Comparison of ENCODE assay signal across 13 cellular contexts in the genomic region with DNA sequence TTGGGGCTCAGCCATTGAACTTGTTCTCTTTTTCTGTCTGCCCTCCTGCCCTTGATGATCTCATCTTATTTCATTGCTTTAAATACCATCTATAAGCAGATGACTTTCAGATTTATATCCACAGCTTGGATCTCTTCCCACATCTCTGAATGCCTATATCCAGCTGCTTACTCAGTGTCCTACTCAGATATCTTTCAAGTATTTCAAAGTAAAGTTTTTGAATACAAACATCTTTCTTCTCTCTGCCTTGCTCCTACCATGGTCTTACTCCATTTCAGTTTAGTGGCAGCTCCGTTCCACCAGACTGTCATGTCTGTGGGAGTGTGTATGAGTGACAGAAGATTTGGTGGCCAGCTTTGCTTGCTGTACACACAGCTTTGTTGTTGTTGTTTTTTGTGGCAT. TPM values are rescaled to one million over a fixed set of nuclear protein-coding genes. Genes with fewer than 3 reads are reported as not detected.
A peak's percentile ranks its signal among the peaks of the same experiment; 100 is the strongest.
DNase-seq lines count a peak whose midpoint lies in the region; ATAC-seq and TF ChIP-seq lines count a peak whose summit lies in the region.
"Had no signal": no experiment of that assay in that cellular context is flagged by ENCODE, and none has a peak within 500 bp of the region (broad histone marks: within the 10 kb centered on the region; RNA-seq: fewer than 3 reads in every experiment).

No MANE protein-coding gene starts in this region.

- no peak overlapping the region for H3K27ac ChIP-seq in CD4-positive, alpha-beta memory T cell (ENCODE audit: low read depth, low read length)
- H3K27ac ChIP-seq: C4-2B, upper lobe of left lung had no signal

- H3K9me3 ChIP-seq in CD4-positive, alpha-beta memory T cell (ENCODE audit: control insufficient read depth in 1 of 2, low read length in 2 of 2): no peaks in the 10 kb centered on the region
- H3K9me3 ChIP-seq: upper lobe of left lung had no signal

- POLR2A ChIA-PET in CD4-positive, alpha-beta memory T cell (lab: Charles Lee; ENCODE audit: partially characterized antibody): interaction anchor here (1.3 kb wide), 1 partner anchor 61 kb away, joined by 5 read pairs; no protein-coding TSS in a partner anchor

- peaks cover 64% of the 10 kb centered on the region for H3K4me1 ChIP-seq in CD4-positive, alpha-beta memory T cell (ENCODE audit: insufficient read depth, low read length)

- DNase-seq in CD4-positive, alpha-beta memory T cell: no peak
- DNase-seq in NCI-H226 (peak; percentile 13), epithelial cell of esophagus (ENCODE audit: low read depth) (peak; percentile 22), nephron progenitor cell (no peak), NCI-H2081 (lab: John Stamatoyannopoulos, UW) (no peak), anterior cingulate cortex (lab: John Stamatoyannopoulos, UW) (no peak), H7 (no peak)
- DNase-seq: caudate nucleus, retina, RPMI8226, upper lobe of left lung had no signal

- peaks cover 3% of the 10 kb centered on the region for H3K36me3 ChIP-seq in CD4-positive, alpha-beta memory T cell (ENCODE audit: insufficient read depth, low read length)
- no peaks in the 10 kb centered on the region; the same call in 1 of the 2 replicates for H3K36me3 ChIP-seq in H7 (replicated peaks; ENCODE audit: control insufficient read depth, insufficient read depth, low read length)
- H3K36me3 ChIP-seq: upper lobe of left lung had no signal

- peaks cover 16 to 68% (median 55%) of the 10 kb centered on the region in 4 donors for H3K4me1 Mint-ChIP-seq in CD4-positive, alpha-beta memory T cell
- peaks cover 21% of the 10 kb centered on the region for H3K4me1 Mint-ChIP-seq in nephron progenitor cell

- no peak for ATAC-seq in GM18868 (IDR thresholded peaks at IDR 0.05; ENCODE audit: unreplicated experiment)

- no peaks in the 10 kb centered on the region for H3K27me3 ChIP-seq in CD4-positive, alpha-beta memory T cell (ENCODE audit: insufficient read depth, low read length)
- H3K27me3 ChIP-seq in H7 (ENCODE audit: control insufficient read depth, insufficient read depth, low read length): no peaks in the 10 kb centered on the region
- H3K27me3 ChIP-seq: upper lobe of left lung had no signal

- H3K36me3 Mint-ChIP-seq in CD4-positive, alpha-beta memory T cell: peaks cover 12 to 14% of the 10 kb centered on the region in 2 donors
- H3K36me3 Mint-ChIP-seq in nephron progenitor cell (ENCODE audit: low read depth): peaks cover 44% of the 10 kb centered on the region

- TF ChIP-seq CTCF in epithelial cell of esophagus (IDR thresholded peaks at IDR 0.05; ENCODE audit: insufficient read depth, low read depth, low read length, missing control alignments) (no peak), nephron progenitor cell (IDR thresholded peaks at IDR 0.05) (no peak)

- H3K27me3 Mint-ChIP-seq in CD4-positive, alpha-beta memory T cell: no peaks in the 10 kb centered on the region
- no peaks in the 10 kb centered on the region for H3K27me3 Mint-ChIP-seq in nephron progenitor cell (ENCODE audit: low read depth, poor library complexity)

- H3K4me3 Mint-ChIP-seq in CD4-positive, alpha-beta memory T cell: no peak overlapping the region
- no peak overlapping the region for H3K4me3 Mint-ChIP-seq in nephron progenitor cell

- peak overlapping the region in 5 of 7 donors; percentile 14 to 74 (median 17) for H3K27ac Mint-ChIP-seq in CD4-positive, alpha-beta memory T cell
- H3K27ac Mint-ChIP-seq in nephron progenitor cell: peak overlapping the region; percentile 86

- H3K4me3 ChIP-seq in CD4-positive, alpha-beta memory T cell (ENCODE audit: low read length in 2 of 2): no peak overlapping the region
- H3K4me3 ChIP-seq in epithelial cell of esophagus (ENCODE audit: low read length): no peak overlapping the region
- no peak overlapping the region for H3K4me3 ChIP-seq in H7 (ENCODE audit: insufficient read depth, low read depth, low read length)
- H3K4me3 ChIP-seq: upper lobe of left lung had no signal

- CTCF ChIA-PET in CD4-positive, alpha-beta memory T cell (lab: Charles Lee; ENCODE audit: partially characterized antibody): interaction anchor here (1.1 to 1.3 kb wide), 2 partner anchors 8 to 17 kb away, joined by 3 read pairs; no protein-coding TSS in a partner anchor

- intact Hi-C loops in CD4-positive, alpha-beta memory T cell (cut with micrococcal nuclease): no loop called here

- H3K9me3 Mint-ChIP-seq in CD4-positive, alpha-beta memory T cell: no peaks in the 10 kb centered on the region
- no peaks in the 10 kb centered on the region for H3K9me3 Mint-ChIP-seq in nephron progenitor cell

RNA-seq across cellular contexts. Expression of gene ERBIN, which starts 59.7 kb away (rescaled TPM):
- 10 to 100 TPM; 96.7 to 98.7 TPM for total RNA-seq in CD4-positive, alpha-beta memory T cell
- 10 to 100 TPM; 30.6 to 47.8 TPM for polyA plus RNA-seq in CD4-positive, alpha-beta memory T cell
- total RNA-seq in H7 (2014; rRNA removed; shearing (Covaris generic)): 17.6 and 22.6 TPM in 2 replicates

Comparison
In these comparisons a context has a peak if more than half of its experiments do, and no peak if none do; other contexts are left out.
1. DNase-seq: peak in NCI-H226 (single experiment) and epithelial cell of esophagus (single experiment); none in CD4-positive, alpha-beta memory T cell (0 of 5), nephron progenitor cell (single experiment), NCI-H2081 (0 of 2), anterior cingulate cortex (0 of 58) and H7 (single experiment).